In the genomic region with DNA sequence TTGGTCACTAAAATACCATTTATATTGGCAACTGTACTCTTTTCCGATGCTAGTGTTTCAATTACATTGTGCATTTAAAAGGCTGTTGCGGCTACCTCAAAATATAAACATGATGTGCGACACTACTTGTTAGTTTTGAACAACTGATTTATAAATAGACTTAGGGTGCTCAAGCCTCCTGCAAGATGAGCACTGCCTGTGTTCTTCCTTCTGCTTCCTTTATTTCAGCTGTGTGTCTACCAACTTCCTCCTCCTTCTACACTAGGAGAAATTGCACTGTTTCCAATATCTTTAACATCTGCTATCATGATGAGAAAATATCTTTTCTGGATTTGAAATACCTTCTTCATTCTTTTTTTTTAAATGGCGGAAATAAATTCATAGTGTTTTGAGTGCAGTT, we compare ENCODE assay signal across 17 cellular contexts.
"Had no signal": no experiment of that assay in that cellular context is flagged by ENCODE, and none has a peak within 500 bp of the region (broad histone marks: within the 10 kb centered on the region; RNA-seq: fewer than 3 reads in every experiment).

No MANE protein-coding gene starts in this region.

- H3K27ac ChIP-seq: body of pancreas, colonic mucosa, hepatocyte, left ventricle myocardium inferior, prostate gland, right lobe of liver, suprapubic skin, WERI-Rb-1 had no signal

- H3K9me3 ChIP-seq: body of pancreas, colonic mucosa, left ventricle myocardium inferior, prostate gland, right lobe of liver, suprapubic skin had no signal

- FAIRE-seq: keratinocyte had no signal

- H3K36me3 ChIP-seq: colonic mucosa, prostate gland, right lobe of liver, WERI-Rb-1 had no signal

- H3K4me1 ChIP-seq: body of pancreas, colonic mucosa, prostate gland had no signal

- H3K4me2 ChIP-seq: hepatocyte had no signal

- H3K4me3 ChIP-seq: body of pancreas, colonic mucosa, hepatocyte, left ventricle myocardium inferior, prostate gland, right lobe of liver, suprapubic skin had no signal

- H3K27me3 ChIP-seq: body of pancreas, colonic mucosa, hepatocyte, right lobe of liver, suprapubic skin had no signal

- DNase-seq: activated CD4-positive, alpha-beta memory T cell treated with anti-CD3 and anti-CD28 coated beads, Interleukin-2, amount 10 ng/mL, durations not matched to agents 7 days and 5 days; activated naive CD8-positive, alpha-beta T cell treated with anti-CD3 and anti-CD28 coated beads for 36 hours; activated T-cell treated with anti-CD3 and anti-CD28 coated beads, Interleukin-2, amount 50 U/mL, for 4 hours; body of pancreas; caudate nucleus; colonic mucosa; left ventricle myocardium inferior; mesenchymal stem cell; right lobe of liver; stimulated activated naive CD8-positive, alpha-beta T cell treated with anti-CD3 and anti-CD28 coated beads, Interleukin-15, Interleukin-2, amounts not matched to agents 100 U/mL and 50 U/mL, for 24 hours; T-helper 9 cell; trophoblast cell; WERI-Rb-1 had no signal
